Comparison of ENCODE assay signal across 21 cellular contexts in the genomic region with DNA sequence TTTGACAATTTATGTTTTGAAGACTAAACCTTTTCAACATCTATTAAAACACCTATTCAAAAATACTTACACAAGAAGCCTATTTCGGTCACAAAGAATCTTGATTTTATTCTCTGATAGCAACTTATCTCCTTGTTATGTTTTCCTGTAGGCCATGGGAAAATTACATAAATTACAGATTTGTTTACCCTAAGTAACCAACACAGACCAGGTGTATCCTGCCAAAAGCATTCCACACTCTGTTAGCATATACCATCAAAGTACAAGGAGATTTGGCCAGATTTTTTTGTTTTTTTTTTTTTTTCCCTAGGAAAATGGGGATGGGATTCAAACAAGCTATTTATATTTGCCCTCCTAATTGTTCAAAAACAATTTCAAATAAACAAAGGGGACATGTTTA.
DNase-seq lines count a peak whose midpoint lies in the region; ATAC-seq, FAIRE-seq and TF ChIP-seq lines count a peak whose summit lies in the region.
"Had no signal": no experiment of that assay in that cellular context is flagged by ENCODE, and none has a peak within 500 bp of the region (broad histone marks: within the 10 kb centered on the region; RNA-seq: fewer than 3 reads in every experiment).

No MANE protein-coding gene starts in this region.

- H3K27me3 ChIP-seq in osteoblast (ENCODE audit: insufficient read depth, low read length) (no peaks in the 10 kb centered on the region), MG63 (no peaks in the 10 kb centered on the region)

- TF ChIP-seq CTCF in A549 (IDR thresholded peaks at IDR 0.05) (no peak), VCaP (conservative IDR thresholded peaks at IDR 0.05) (no peak), endothelial cell (IDR thresholded peaks at IDR 0.05; ENCODE audit: unreplicated experiment) (no peak), osteoblast (IDR thresholded peaks at IDR 0.05; ENCODE audit: extremely low read depth, low read depth, low read length) (no peak)

- no peak overlapping the region for H2AFZ ChIP-seq in osteoblast (ENCODE audit: low read length)
- H2AFZ ChIP-seq: GM23248 had no signal

- no peak for TF ChIP-seq POLR2A in A549 (IDR thresholded peaks at IDR 0.05; ENCODE audit: low read length)

- H3K4me1 ChIP-seq in A549 (no peaks in the 10 kb centered on the region), osteoblast (ENCODE audit: insufficient read depth, low read length) (no peaks in the 10 kb centered on the region)

- no peaks in the 10 kb centered on the region for H3K27me3 Mint-ChIP-seq in endothelial cell (ENCODE audit: unreplicated experiment)
- H3K27me3 Mint-ChIP-seq: CD4-positive, alpha-beta memory T cell had no signal

- H3K4me3 Mint-ChIP-seq in endothelial cell (ENCODE audit: unreplicated experiment), result no peak overlapping the region
- H3K4me3 Mint-ChIP-seq: CD4-positive, alpha-beta memory T cell; H9 had no signal

- H3K4me3 ChIP-seq in A549 (no peak overlapping the region), osteoblast (ENCODE audit: insufficient read depth, low read length) (no peak overlapping the region), MG63 (no peak overlapping the region)
- H3K4me3 ChIP-seq: GM12878, GM23248 had no signal

- DNase-seq in A549 (ENCODE audit: low read depth in 1 of 2, low spot score in 1 of 2) (no peak), endothelial cell (ENCODE audit: low spot score) (no peak), osteoblast (ENCODE audit: insufficient read length, low spot score, missing footprints) (peak; percentile 21), MG63 (no peak), iPS-NIHi7 (ENCODE audit: extremely low spot score) (no peak)
- DNase-seq: 8988T; C1 segment of cervical spinal cord; Calu3; CD4-positive, alpha-beta memory T cell; COR-L47; DMS79; EL; GDM1; GM23248; H9 had no signal

- no peaks in the 10 kb centered on the region for H3K9me3 Mint-ChIP-seq in endothelial cell (ENCODE audit: unreplicated experiment)

- H3K36me3 ChIP-seq in osteoblast (ENCODE audit: insufficient read depth, low read length) (no peaks in the 10 kb centered on the region), MG63 (no peaks in the 10 kb centered on the region)

- POLR2A ChIA-PET in A549 (lab: Yijun Ruan, JAX), result no interaction called here

- CTCF ChIA-PET in A549 (lab: Yijun Ruan, JAX), result no interaction called here

- no peak overlapping the region for H3K4me2 ChIP-seq in A549
- no peak overlapping the region for H3K4me2 ChIP-seq in osteoblast (ENCODE audit: insufficient read depth, low read length)

- no peaks in the 10 kb centered on the region for H4K20me1 ChIP-seq in osteoblast (ENCODE audit: insufficient read depth, low read length)

- 0% methylated on average over 1 of the region's 1 CpG for WGBS in A549 (ENCODE audit: missing lambda C conversion rate)

- H3K27ac ChIP-seq in A549, result no peak overlapping the region
- H3K27ac ChIP-seq in VCaP, result peak overlapping the region; percentile 44
- H3K27ac ChIP-seq in osteoblast (ENCODE audit: low read depth, low read length), result no peak overlapping the region
- H3K27ac ChIP-seq: GM23248 had no signal

- H3K9me3 ChIP-seq in A549, result no peaks in the 10 kb centered on the region
- peaks cover 2% of the 10 kb centered on the region for H3K9me3 ChIP-seq in osteoblast (ENCODE audit: low read depth, low read length)
- no peaks in the 10 kb centered on the region for H3K9me3 ChIP-seq in MG63

- ATAC-seq in A549, result no peak
- no peak for ATAC-seq in activated CD4-positive, CD25-positive, alpha-beta regulatory T cell treated with anti-CD3 and anti-CD28 coated beads, Interleukin-2, amount 50 U/mL, for 24 hours
- ATAC-seq: GM12878, HCT116 had no signal

- no peaks in the 10 kb centered on the region for H3K79me2 ChIP-seq in osteoblast (ENCODE audit: insufficient read depth, low read length)

- peaks cover 11% of the 10 kb centered on the region for H3K4me1 Mint-ChIP-seq in endothelial cell (ENCODE audit: unreplicated experiment)
- H3K4me1 Mint-ChIP-seq: CD4-positive, alpha-beta memory T cell; H9 had no signal

- TF ChIP-seq EP300 in A549 (IDR thresholded peaks at IDR 0.05), result no peak

- peak overlapping the region; percentile 92 for H3K27ac Mint-ChIP-seq in endothelial cell (ENCODE audit: unreplicated experiment)
- H3K27ac Mint-ChIP-seq: CD4-positive, alpha-beta memory T cell; H9 had no signal

- TF ChIP-seq RAD21 in A549 (conservative IDR thresholded peaks at IDR 0.05 in 1 of 2, IDR thresholded peaks at IDR 0.05 in 1 of 2), result no peak

- peak; percentile 93 for FAIRE-seq in A549 (lab: Jason Lieb, UNC)
- FAIRE-seq: GM12878, GM19239, H1 had no signal

- no peaks in the 10 kb centered on the region for H3K36me3 Mint-ChIP-seq in endothelial cell (ENCODE audit: low read depth, unreplicated experiment)
- H3K36me3 Mint-ChIP-seq: CD4-positive, alpha-beta memory T cell had no signal

TF ChIP-seq in A549, 52 proteins besides CTCF, POLR2A, EP300 and RAD21:
- TF ChIP-seq BCL3 (IDR thresholded peaks at IDR 0.05) (no peak), CEBPB (IDR thresholded peaks at IDR 0.05) (no peak), EHMT2 (IDR thresholded peaks at IDR 0.05; ENCODE audit: low read depth) (no peak), FOSB (CRISPR knock-in tag; IDR thresholded peaks at IDR 0.05) (no peak), NR3C1 (IDR thresholded peaks at IDR 0.05) (no peak), BHLHE40 (IDR thresholded peaks at IDR 0.05; ENCODE audit: low read depth, low read length) (no peak), PHF8 (IDR thresholded peaks at IDR 0.05; ENCODE audit: borderline replicate concordance, low read depth) (no peak), HDAC2 (IDR thresholded peaks at IDR 0.05) (no peak), MAX (IDR thresholded peaks at IDR 0.05) (no peak), HOXB13 (CRISPR knock-in tag; IDR thresholded peaks at IDR 0.05; ENCODE audit: low read depth) (no peak), ZNF302 (CRISPR knock-in tag; IDR thresholded peaks at IDR 0.05) (no peak), CBX2 (IDR thresholded peaks at IDR 0.05; ENCODE audit: borderline replicate concordance, low read depth) (no peak), HOXA7 (CRISPR knock-in tag; IDR thresholded peaks at IDR 0.05) (no peak), FOSL2 (IDR thresholded peaks at IDR 0.05) (no peak), FOSL2 (CRISPR knock-in tag; IDR thresholded peaks at IDR 0.05) (no peak), USF2 (IDR thresholded peaks at IDR 0.05) (no peak), RARB (CRISPR knock-in tag; IDR thresholded peaks at IDR 0.05) (no peak), RFX5 (IDR thresholded peaks at IDR 0.05) (no peak), KDM1A (IDR thresholded peaks at IDR 0.05; ENCODE audit: low read depth) (no peak)
